ENCODE assay signal across 1 cellular context in the genomic region with DNA sequence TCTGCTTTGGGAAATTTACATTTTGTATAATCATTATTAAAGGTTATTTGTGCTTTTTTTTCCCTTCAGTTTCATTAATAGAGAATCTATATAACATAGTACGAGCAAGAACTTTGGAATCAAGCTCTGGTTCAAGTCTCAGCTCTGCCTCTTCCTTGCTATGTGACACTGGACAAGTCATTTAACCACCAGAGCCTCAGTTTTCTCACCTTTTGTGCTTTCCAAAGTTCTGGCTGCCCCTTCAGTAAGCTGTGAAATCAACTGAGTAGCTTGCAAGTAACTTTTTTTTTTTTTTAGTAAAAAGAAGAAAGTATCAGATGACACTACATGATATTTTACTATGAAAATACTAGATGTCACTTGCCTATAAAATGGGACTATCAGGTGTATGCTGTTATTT.
TF ChIP-seq lines count a peak whose summit lies in the region.

No MANE protein-coding gene starts in this region.

TF ChIP-seq in IMR-90, 13 proteins besides CTCF, POLR2A, EP300 and RAD21:
- TF ChIP-seq, protein P1, sequence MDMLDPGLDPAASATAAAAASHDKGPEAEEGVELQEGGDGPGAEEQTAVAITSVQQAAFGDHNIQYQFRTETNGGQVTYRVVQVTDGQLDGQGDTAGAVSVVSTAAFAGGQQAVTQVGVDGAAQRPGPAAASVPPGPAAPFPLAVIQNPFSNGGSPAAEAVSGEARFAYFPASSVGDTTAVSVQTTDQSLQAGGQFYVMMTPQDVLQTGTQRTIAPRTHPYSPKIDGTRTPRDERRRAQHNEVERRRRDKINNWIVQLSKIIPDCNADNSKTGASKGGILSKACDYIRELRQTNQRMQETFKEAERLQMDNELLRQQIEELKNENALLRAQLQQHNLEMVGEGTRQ (IDR thresholded peaks at IDR 0.05; ENCODE audit: low read depth, low read length): no peak
- TF ChIP-seq CEBPB (IDR thresholded peaks at IDR 0.05; ENCODE audit: low read depth, low read length) (no peak), MXI1 (IDR thresholded peaks at IDR 0.05; ENCODE audit: borderline replicate concordance, low read depth, low read length) (no peak), RFX5 (IDR thresholded peaks at IDR 0.05; ENCODE audit: low read depth, low read length) (no peak), MAZ (IDR thresholded peaks at IDR 0.05; ENCODE audit: borderline replicate concordance, low read depth, low read length) (no peak), NFE2L2 (IDR thresholded peaks at IDR 0.05; ENCODE audit: low read depth, low read length) (no peak)
